In the genomic region with DNA sequence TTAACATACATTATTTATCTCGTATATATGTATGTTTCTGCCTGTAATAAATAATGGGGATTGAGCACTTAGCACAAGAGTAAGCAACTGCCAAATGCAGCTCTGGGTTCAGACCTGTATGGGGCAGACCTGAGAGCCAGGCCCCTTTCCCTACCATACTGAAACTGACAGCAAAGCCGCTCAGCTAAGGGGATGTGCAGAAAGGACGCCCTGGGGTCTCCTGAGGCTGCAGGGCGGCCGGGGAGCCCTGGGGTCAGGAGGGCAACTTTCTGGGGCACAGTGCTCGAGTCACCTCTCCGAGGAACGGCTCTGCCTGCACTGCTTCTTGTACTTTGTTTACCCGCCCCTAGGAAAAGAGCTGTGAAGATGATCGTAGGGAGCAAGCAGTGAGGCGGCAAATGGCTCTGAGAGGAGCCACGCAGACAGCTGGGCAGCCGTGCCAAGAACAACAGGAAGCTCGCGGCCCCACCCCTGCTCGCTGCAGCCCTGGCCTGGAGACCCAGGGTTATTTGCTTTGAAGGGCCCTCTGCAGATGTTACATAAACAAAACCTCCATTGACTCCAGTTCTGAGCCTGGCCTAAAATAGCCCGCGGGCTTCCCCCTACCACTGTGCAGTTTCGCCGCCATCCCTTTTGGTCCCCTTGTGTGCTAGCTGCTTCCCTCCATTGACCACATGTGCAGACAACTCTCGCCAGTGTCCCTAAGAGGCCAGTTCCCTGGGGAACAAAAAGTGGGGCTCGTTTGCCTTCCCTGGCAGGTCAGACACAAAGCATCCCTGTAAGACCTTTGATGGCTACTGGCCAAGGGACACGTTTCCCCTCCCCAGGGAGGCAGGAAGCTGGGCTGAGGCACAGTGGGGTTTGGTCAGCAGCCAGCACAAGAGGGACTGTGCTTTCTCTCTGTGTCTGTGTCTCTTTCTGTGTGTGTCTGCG, we compare ENCODE assay signal across 8 cellular contexts.
DNase-seq lines count a peak whose midpoint lies in the region; ATAC-seq, FAIRE-seq and TF ChIP-seq lines count a peak whose summit lies in the region.

No MANE protein-coding gene starts in this region.

- peak overlapping the region; percentile 50; the same call in 1 of the 2 replicates for H3K9ac ChIP-seq in OCI-LY1 (ENCODE audit: low read length)
- peak overlapping the region; percentile 19; the same call in 1 of the 2 replicates for H3K9ac ChIP-seq in HepG2 (ENCODE audit: insufficient read depth, low read depth, low read length)

- peak overlapping the region; percentile 92 for H3K27ac ChIP-seq in OCI-LY1 (ENCODE audit: low read depth, low read length, poor library complexity, severe bottlenecking)
- H3K27ac ChIP-seq in HepG2 (ENCODE audit: extremely low read length, insufficient read depth, low read length): no peak overlapping the region
- peak overlapping the region; percentile 48 to 77 (median 76) for H3K27ac ChIP-seq in stomach

- H3K27me3 ChIP-seq in OCI-LY1 (ENCODE audit: insufficient read depth, low read length) (no peaks in the 10 kb centered on the region), HepG2 (ENCODE audit: control insufficient read depth in 1 of 2, insufficient read depth in 2 of 2, low read length in 2 of 2) (no peaks in the 10 kb centered on the region), stomach (no peaks in the 10 kb centered on the region)

- POLR2A ChIA-PET in HepG2 (lab: Yijun Ruan, JAX): no interaction called here

- H3K4me3 Mint-ChIP-seq in endothelial cell (ENCODE audit: unreplicated experiment): no peak overlapping the region

- DNase-seq in HT1080 (ENCODE audit: low read depth): peak; percentile 92
- peak; percentile 91 for DNase-seq in choroid plexus epithelial cell (ENCODE audit: low read depth)
- peak; percentile 63 for DNase-seq in HepG2 (ENCODE audit: low spot score)
- DNase-seq in stomach: peak; percentile 70
- DNase-seq in endothelial cell (ENCODE audit: low spot score): no peak

- CTCF ChIA-PET in HepG2 (lab: Yijun Ruan, JAX; ENCODE audit: low intra/inter-chr PET ratio, low total read pairs): no interaction called here

- no peaks in the 10 kb centered on the region for H3K36me3 Mint-ChIP-seq in endothelial cell (ENCODE audit: low read depth, unreplicated experiment)

- WGBS in HepG2 (ENCODE audit: low lambda C conversion rate): 2% methylated on average over 14 of the region's 24 CpGs
- WGBS in stomach, 5 donors: 7 to 11% (median 9%) methylated on average over 23 to 24 of the region's 24 CpGs

- H3K4me2 ChIP-seq in OCI-LY1 (ENCODE audit: low read length) (peak overlapping the region; percentile 69), HepG2 (ENCODE audit: low read depth, low read length) (peak overlapping the region; percentile 85)

- H3K79me2 ChIP-seq in OCI-LY1 (ENCODE audit: insufficient read depth, low read length) (no peaks in the 10 kb centered on the region), HepG2 (ENCODE audit: insufficient read depth, low read length) (no peaks in the 10 kb centered on the region)

- no peak overlapping the region for H3K27ac Mint-ChIP-seq in endothelial cell (ENCODE audit: unreplicated experiment)

- no peak for FAIRE-seq in HepG2 (lab: Jason Lieb, UNC)

- ATAC-seq in GM21528 (IDR thresholded peaks at IDR 0.05; ENCODE audit: low FRiP score, unreplicated experiment) (peak; percentile 77), HepG2 (peak; percentile 90)

- no peaks in the 10 kb centered on the region for H3K9me3 Mint-ChIP-seq in endothelial cell (ENCODE audit: unreplicated experiment)

- H3K36me3 ChIP-seq in OCI-LY1 (ENCODE audit: insufficient read depth, low read length) (no peaks in the 10 kb centered on the region), HepG2 (replicated peaks in 1 of 2; ENCODE audit: control insufficient read depth in 1 of 2, insufficient read depth in 2 of 2, low read length in 2 of 2) (no peaks in the 10 kb centered on the region), stomach (no peaks in the 10 kb centered on the region)

- H3K4me1 Mint-ChIP-seq in endothelial cell (ENCODE audit: unreplicated experiment): peaks cover 24% of the 10 kb centered on the region

- no peaks in the 10 kb centered on the region for H3K9me2 ChIP-seq in OCI-LY1 (ENCODE audit: low read depth, low read length)

- TF ChIP-seq POLR2A in HepG2 (IDR thresholded peaks at IDR 0.05; ENCODE audit: insufficient read depth in 1 of 2, low read depth in 2 of 2, low read length in 2 of 2) (no peak), stomach (IDR thresholded peaks at IDR 0.05) (no peak)

- H3K9me3 ChIP-seq in OCI-LY1 (ENCODE audit: low read length): no peaks in the 10 kb centered on the region
- H3K9me3 ChIP-seq in HepG2 (ENCODE audit: low read length): no peaks in the 10 kb centered on the region
- H3K9me3 ChIP-seq in stomach: no peaks in the 10 kb centered on the region

- H3K4me3 ChIP-seq in GM08714 (ENCODE audit: low read length) (peak overlapping the region; percentile 47; the same call in 1 of the 2 replicates), OCI-LY1 (ENCODE audit: low read depth, low read length, poor library complexity, severe bottlenecking) (peak overlapping the region; percentile 49), choroid plexus epithelial cell (ENCODE audit: low read depth, low read length) (peak overlapping the region; percentile 27), HepG2 (replicated peaks in 1 of 3; ENCODE audit: insufficient read depth in 1 of 3, low read depth in 2 of 3, low read length in 3 of 3) (peak overlapping the region; percentile 50 to 68 (median 56)), stomach (peak overlapping the region; percentile 24 to 35 (median 30))

- no peaks in the 10 kb centered on the region for H3F3A ChIP-seq in OCI-LY1 (ENCODE audit: insufficient read depth, low read length)

- in situ Hi-C loops in HepG2 (cut with HindIII; ENCODE audit: extremely low pct_ligation_motif_present, low pct_unique_long_range_greater_than_20kb): no loop called here

- H3K27me3 Mint-ChIP-seq in endothelial cell (ENCODE audit: unreplicated experiment): peaks cover 5% of the 10 kb centered on the region

- peaks cover 35% of the 10 kb centered on the region for H3K4me1 ChIP-seq in OCI-LY1 (ENCODE audit: insufficient read depth, low read length, severe bottlenecking)
- peaks cover 27% of the 10 kb centered on the region for H3K4me1 ChIP-seq in HepG2 (ENCODE audit: insufficient read depth, low read length)
- peaks cover 13 to 27% (median 19%) of the 10 kb centered on the region in 4 donors for H3K4me1 ChIP-seq in stomach

- no TSS peak for BruUV-seq in HepG2 (replicated peaks; lab: Mats Ljungman, UMichigan)

- intact Hi-C loops in HepG2 (cut with micrococcal nuclease; ENCODE audit: unreplicated experiment) (loop anchor here (1.0 to 10.0 kb wide), 4 partner anchors 202 to 532 kb away; no protein-coding TSS in a partner anchor), stomach (cut with DNase I; ENCODE audit: low total_unique reads) (no loop called here)

- H4K20me1 ChIP-seq in OCI-LY1 (ENCODE audit: insufficient read depth, low read length): no peaks in the 10 kb centered on the region
- no peaks in the 10 kb centered on the region for H4K20me1 ChIP-seq in HepG2 (ENCODE audit: insufficient read depth, low read length)

- H2AFZ ChIP-seq in OCI-LY1 (ENCODE audit: low read length) (no peak overlapping the region), HepG2 (ENCODE audit: low read length) (no peak overlapping the region)

- TF ChIP-seq EP300 in HepG2 (IDR thresholded peaks at IDR 0.05; ENCODE audit: low read depth in 2 of 2, low read length in 2 of 2) (no peak), HepG2 (CRISPR knock-in tag; IDR thresholded peaks at IDR 0.05; ENCODE audit: borderline replicate concordance) (no peak), stomach (IDR thresholded peaks at IDR 0.05) (no peak)

- TF ChIP-seq CTCF in OCI-LY1 (IDR thresholded peaks at IDR 0.05; ENCODE audit: low read length) (peak; percentile 31), choroid plexus epithelial cell (conservative IDR thresholded peaks at IDR 0.05; ENCODE audit: low read depth, low read length) (peak; percentile 54), HepG2 (CRISPR knock-in tag; IDR thresholded peaks at IDR 0.05) (no peak), stomach (IDR thresholded peaks at IDR 0.05) (no peak), endothelial cell (IDR thresholded peaks at IDR 0.05; ENCODE audit: unreplicated experiment) (no peak)

- TF ChIP-seq RAD21 in HepG2 (CRISPR knock-in tag; IDR thresholded peaks at IDR 0.05): no peak

TF ChIP-seq in HepG2, 621 proteins besides CTCF, POLR2A, EP300 and RAD21 (continues in another document):
- no peak for TF ChIP-seq MAF1 (CRISPR knock-in tag; IDR thresholded peaks at IDR 0.05; ENCODE audit: borderline replicate concordance)
- TF ChIP-seq ZNF143 (CRISPR knock-in tag; IDR thresholded peaks at IDR 0.05): no peak; the same call in 1 of the 2 replicates
- no peak for TF ChIP-seq CENPT (CRISPR knock-in tag; IDR thresholded peaks at IDR 0.05; ENCODE audit: low read depth)
- TF ChIP-seq ZNF367 (CRISPR knock-in tag; IDR thresholded peaks at IDR 0.05; ENCODE audit: borderline replicate concordance): no peak
- TF ChIP-seq, protein P1, sequence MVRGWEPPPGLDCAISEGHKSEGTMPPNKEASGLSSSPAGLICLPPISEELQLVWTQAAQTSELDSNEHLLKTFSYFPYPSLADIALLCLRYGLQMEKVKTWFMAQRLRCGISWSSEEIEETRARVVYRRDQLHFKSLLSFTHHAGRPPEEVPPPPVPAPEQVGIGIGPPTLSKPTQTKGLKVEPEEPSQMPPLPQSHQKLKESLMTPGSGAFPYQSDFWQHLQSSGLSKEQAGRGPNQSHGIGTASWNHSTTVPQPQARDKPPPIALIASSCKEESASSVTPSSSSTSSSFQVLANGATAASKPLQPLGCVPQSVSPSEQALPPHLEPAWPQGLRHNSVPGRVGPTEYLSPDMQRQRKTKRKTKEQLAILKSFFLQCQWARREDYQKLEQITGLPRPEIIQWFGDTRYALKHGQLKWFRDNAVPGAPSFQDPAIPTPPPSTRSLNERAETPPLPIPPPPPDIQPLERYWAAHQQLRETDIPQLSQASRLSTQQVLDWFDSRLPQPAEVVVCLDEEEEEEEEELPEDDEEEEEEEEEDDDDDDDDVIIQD (CRISPR knock-in tag; IDR thresholded peaks at IDR 0.05; ENCODE audit: low read depth): no peak
- TF ChIP-seq HES4 (CRISPR knock-in tag; IDR thresholded peaks at IDR 0.05; ENCODE audit: borderline replicate concordance): no peak
- no peak for TF ChIP-seq SRSF4 (IDR thresholded peaks at IDR 0.05; ENCODE audit: low read depth, low read length, poor library complexity, severe bottlenecking)
- TF ChIP-seq, protein P2, sequence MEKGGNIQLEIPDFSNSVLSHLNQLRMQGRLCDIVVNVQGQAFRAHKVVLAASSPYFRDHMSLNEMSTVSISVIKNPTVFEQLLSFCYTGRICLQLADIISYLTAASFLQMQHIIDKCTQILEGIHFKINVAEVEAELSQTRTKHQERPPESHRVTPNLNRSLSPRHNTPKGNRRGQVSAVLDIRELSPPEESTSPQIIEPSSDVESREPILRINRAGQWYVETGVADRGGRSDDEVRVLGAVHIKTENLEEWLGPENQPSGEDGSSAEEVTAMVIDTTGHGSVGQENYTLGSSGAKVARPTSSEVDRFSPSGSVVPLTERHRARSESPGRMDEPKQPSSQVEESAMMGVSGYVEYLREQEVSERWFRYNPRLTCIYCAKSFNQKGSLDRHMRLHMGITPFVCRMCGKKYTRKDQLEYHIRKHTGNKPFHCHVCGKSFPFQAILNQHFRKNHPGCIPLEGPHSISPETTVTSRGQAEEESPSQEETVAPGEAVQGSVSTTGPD (CRISPR knock-in tag; IDR thresholded peaks at IDR 0.05): no peak
- TF ChIP-seq ZNF724P (CRISPR knock-in tag; IDR thresholded peaks at IDR 0.05; ENCODE audit: borderline replicate concordance): no peak

Comparison
In these comparisons a context has a peak if more than half of its experiments do, and no peak if none do; other contexts are left out.
1. CTCF ChIP-seq: peak in OCI-LY1 (single experiment) and choroid plexus epithelial cell (single experiment); none in HepG2 (single experiment), stomach (0 of 7) and endothelial cell (single experiment).
2. Peak in every context shown above with its lines, with median percentiles within 50 percentile points of each other: H3K4me3 ChIP-seq.